ENCODE assay signal across 8 cellular contexts in the genomic region with DNA sequence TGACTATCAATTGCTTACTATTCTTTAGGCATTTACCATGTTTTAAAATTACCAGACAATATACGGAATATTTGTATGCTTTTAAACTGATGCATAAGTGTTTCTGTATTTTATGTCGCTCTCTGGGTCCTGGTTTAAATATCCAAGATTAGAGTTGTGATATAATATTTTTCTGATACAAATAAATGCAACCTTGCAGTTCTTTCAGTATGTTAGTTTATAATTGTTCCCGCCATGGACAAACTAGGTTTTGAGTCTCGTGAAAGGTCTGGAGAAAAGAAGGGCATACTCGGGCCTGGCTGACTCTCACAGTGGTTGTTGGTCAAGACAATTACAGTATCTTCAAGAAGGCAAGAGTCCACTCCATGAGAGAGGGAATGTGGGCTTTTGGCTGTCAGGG.
"Had no signal": no experiment of that assay in that cellular context is flagged by ENCODE, and none has a peak within 500 bp of the region (broad histone marks: within the 10 kb centered on the region; RNA-seq: fewer than 3 reads in every experiment).

No MANE protein-coding gene starts in this region.

- DNase-seq: GDM1, GF-D8 had no signal

- ATAC-seq: GM12878 had no signal

- FAIRE-seq: G401.6, GM12878, GM12891, GM12892, GM18507, GM19239 had no signal

- H3K4me3 ChIP-seq: GM12878 had no signal
